In genomic region chr1:179761296-179761695, GRCh38 we compare ENCODE assay signal across 26 cellular contexts. TPM values are rescaled to one million over a fixed set of nuclear protein-coding genes. Genes with fewer than 3 reads are reported as not detected.
DNase-seq lines count a peak whose midpoint lies in the region; ATAC-seq and TF ChIP-seq lines count a peak whose summit lies in the region.
"Had no signal": no experiment of that assay in that cellular context is flagged by ENCODE, and none has a peak within 500 bp of the region (broad histone marks: within the 10 kb centered on the region; RNA-seq: fewer than 3 reads in every experiment).

No MANE protein-coding gene starts in this region.

- no peak overlapping the region for H2AFZ ChIP-seq in trophoblast cell (ENCODE audit: insufficient read depth, low read length, poor library complexity)
- H2AFZ ChIP-seq: GM23248 had no signal

- H3K27me3 ChIP-seq in BE2C: no peaks in the 10 kb centered on the region
- no peaks in the 10 kb centered on the region for H3K27me3 ChIP-seq in SJCRH30
- H3K27me3 ChIP-seq in trophoblast cell (ENCODE audit: insufficient read depth, low read length): no peaks in the 10 kb centered on the region
- H3K27me3 ChIP-seq in upper lobe of right lung: no peaks in the 10 kb centered on the region
- H3K27me3 ChIP-seq: BLaER1 treated with 17β-estradiol and CSF1 and Interleukin-3, amounts not matched to agents 10 nM and 100 nM had no signal

- ATAC-seq in upper lobe of right lung: no peak
- ATAC-seq: K562, PC-3, Right ventricle myocardium inferior had no signal

- H3K4me3 ChIP-seq in BE2C (ENCODE audit: low read depth, low read length): peak overlapping the region; percentile 28
- peak overlapping the region; percentile 29 for H3K4me3 ChIP-seq in SJCRH30
- no peak overlapping the region for H3K4me3 ChIP-seq in mesodermal cell (ENCODE audit: extremely low read depth, insufficient read depth, low read length, poor library complexity, severe bottlenecking)
- H3K4me3 ChIP-seq in trophoblast cell (ENCODE audit: low read depth, low read length): no peak overlapping the region
- H3K4me3 ChIP-seq in upper lobe of right lung: no peak overlapping the region
- H3K4me3 ChIP-seq: BLaER1 treated with 17β-estradiol and CSF1 and Interleukin-3, amounts not matched to agents 10 nM and 100 nM; GM23248; K562; SJSA1 had no signal

- no peak overlapping the region for H3K4ac ChIP-seq in trophoblast cell (ENCODE audit: low read depth, low read length)

- no peak overlapping the region for H3K14ac ChIP-seq in trophoblast cell (ENCODE audit: low read length)

- H4K91ac ChIP-seq in trophoblast cell (ENCODE audit: low read depth, low read length): no peak overlapping the region

- intact Hi-C loops in upper lobe of right lung (cut with DNase I): no loop called here

- H3K79me1 ChIP-seq in trophoblast cell (ENCODE audit: low read length): no peaks in the 10 kb centered on the region

- H3K27ac ChIP-seq in SJCRH30 (peak overlapping the region; percentile 84), mesodermal cell (ENCODE audit: low read depth, low read length, severe bottlenecking) (peak overlapping the region; percentile 13), trophoblast cell (ENCODE audit: low read depth, low read length) (no peak overlapping the region), upper lobe of right lung (no peak overlapping the region)
- H3K27ac ChIP-seq: BLaER1 treated with 17β-estradiol and CSF1 and Interleukin-3, amounts not matched to agents 10 nM and 100 nM; GM23248; SJSA1 had no signal

- WGBS in mesodermal cell (ENCODE audit: insufficient coverage in 2 of 2), 2 experiments: 81 to 93% methylated on average over 6 to 7 of the region's 8 CpGs
- WGBS in trophoblast cell (ENCODE audit: extremely low coverage, insufficient coverage, insufficient read length): no CpG with 5 or more reads among the region's 8 CpGs

- H3K18ac ChIP-seq in trophoblast cell (ENCODE audit: low read length): no peak overlapping the region

- H2AK5ac ChIP-seq in trophoblast cell (ENCODE audit: low read length): no peak overlapping the region

- H3K9me3 ChIP-seq in BE2C (no peaks in the 10 kb centered on the region), SJCRH30 (replicated peaks) (no peaks in the 10 kb centered on the region), mesodermal cell (ENCODE audit: control insufficient read depth, low read length) (no peaks in the 10 kb centered on the region), trophoblast cell (ENCODE audit: insufficient read depth, low read depth, low read length) (no peaks in the 10 kb centered on the region), upper lobe of right lung (no peaks in the 10 kb centered on the region)
- H3K9me3 ChIP-seq: BLaER1 treated with 17β-estradiol and CSF1 and Interleukin-3, amounts not matched to agents 10 nM and 100 nM; SJSA1 had no signal

- no peak overlapping the region for H2BK5ac ChIP-seq in trophoblast cell (ENCODE audit: low read depth, low read length, poor library complexity)

- peaks cover 55% of the 10 kb centered on the region for H3K36me3 ChIP-seq in BE2C
- H3K36me3 ChIP-seq in SJCRH30: no peaks in the 10 kb centered on the region
- no peaks in the 10 kb centered on the region for H3K36me3 ChIP-seq in mesodermal cell (ENCODE audit: control insufficient read depth, insufficient read depth, low read length)
- H3K36me3 ChIP-seq in trophoblast cell (ENCODE audit: control insufficient read depth in 1 of 2, insufficient read depth in 2 of 2, low read length in 2 of 2): no peaks in the 10 kb centered on the region
- no peaks in the 10 kb centered on the region for H3K36me3 ChIP-seq in upper lobe of right lung
- H3K36me3 ChIP-seq: BLaER1 treated with 17β-estradiol and CSF1 and Interleukin-3, amounts not matched to agents 10 nM and 100 nM; SJSA1 had no signal

- no peak overlapping the region for H3K23ac ChIP-seq in trophoblast cell (ENCODE audit: low read length)

- peaks cover 39% of the 10 kb centered on the region for H3K4me1 ChIP-seq in BE2C
- peaks cover 15% of the 10 kb centered on the region for H3K4me1 ChIP-seq in SJCRH30
- H3K4me1 ChIP-seq in mesodermal cell (ENCODE audit: control insufficient read depth, insufficient read depth, low read length, poor library complexity, severe bottlenecking): peaks cover 8% of the 10 kb centered on the region
- H3K4me1 ChIP-seq in trophoblast cell (ENCODE audit: control insufficient read depth in 1 of 2, insufficient read depth in 2 of 2, low read length in 2 of 2): no peaks in the 10 kb centered on the region
- H3K4me1 ChIP-seq in upper lobe of right lung: no peaks in the 10 kb centered on the region
- H3K4me1 ChIP-seq: BLaER1 treated with 17β-estradiol and CSF1 and Interleukin-3, amounts not matched to agents 10 nM and 100 nM; SJSA1 had no signal

- DNase-seq in BE2C: peak; percentile 76
- peak; percentile 64 to 80 for DNase-seq in SJCRH30
- DNase-seq in trophoblast cell: peak; percentile 19 to 61
- no peak for DNase-seq in upper lobe of right lung
- no peak for DNase-seq in SKM-1 (lab: John Stamatoyannopoulos, UW; ENCODE audit: unreplicated experiment)
- DNase-seq in occipital lobe (lab: John Stamatoyannopoulos, UW): no peak
- DNase-seq: CD4-positive, alpha-beta T cell; COR-L47; DMS53; GM23248; H7; Kasumi-1; MV-4-11; NCI-H2029; NCI-H526 treated with DMSO at 0.1 percent for 48 hours; NK-92 treated with Interleukin-12 subunit alpha and Interleukin-12 subunit beta, amount 100 ng/mL, for 24 hours; PC-3 had no signal

- H4K12ac ChIP-seq in trophoblast cell (ENCODE audit: low read depth, low read length): no peak overlapping the region

- H2BK120ac ChIP-seq in trophoblast cell (ENCODE audit: insufficient read depth, low read length, poor library complexity): no peak overlapping the region

- H4K8ac ChIP-seq in trophoblast cell (ENCODE audit: low read depth, low read length): no peak overlapping the region

- H2BK12ac ChIP-seq in trophoblast cell (ENCODE audit: low read length): no peak overlapping the region

- TF ChIP-seq CTCF in BE2C (IDR thresholded peaks at IDR 0.05; ENCODE audit: low read depth, low read length) (no peak), upper lobe of right lung (IDR thresholded peaks at IDR 0.05) (no peak)

- no peak overlapping the region for H3K9ac ChIP-seq in trophoblast cell (ENCODE audit: low read length)
- H3K9ac ChIP-seq: BLaER1 treated with 17β-estradiol and CSF1 and Interleukin-3, amounts not matched to agents 10 nM and 100 nM; GM23248 had no signal

- H3K79me2 ChIP-seq in trophoblast cell (ENCODE audit: control insufficient read depth, insufficient read depth, low read length, poor library complexity): no peaks in the 10 kb centered on the region

- H3K4me2 ChIP-seq in trophoblast cell (ENCODE audit: low read length): no peak overlapping the region
- H3K4me2 ChIP-seq: BLaER1 treated with 17β-estradiol and CSF1 and Interleukin-3, amounts not matched to agents 10 nM and 100 nM had no signal

RNA-seq across cellular contexts. Expression of gene FAM163A, which starts 18.2 kb away (rescaled TPM):
- polyA plus RNA-seq in BE2C (2012; ENCODE audit: insufficient read depth, insufficient read length, low read depth): 46.9 TPM
- total RNA-seq in SJCRH30 (2014; rRNA removed; shearing (Covaris generic)): not detected in 2 replicates
- polyA plus RNA-seq in mesodermal cell (2013, experiment 1 of 2): 0.11 TPM
- 0.35 TPM for polyA plus RNA-seq in mesodermal cell (2013, experiment 2 of 2)
- not detected in 2 replicates for polyA plus RNA-seq in trophoblast cell (2013)
- not detected for total RNA-seq in upper lobe of right lung
- total RNA-seq in occipital lobe: under 0.01 TPM
- total RNA-seq: Daoy, GM23248, HT-29, K562, PC-3, RPMI7951, SJSA1 had no signal
- polyA plus RNA-seq: AG04450, GM23248, K562 had no signal

Comparison
In these comparisons a context has a peak if more than half of its experiments do, and no peak if none do; other contexts are left out.
1. DNase-seq: peak in BE2C (single experiment), SJCRH30 (2 of 2) and trophoblast cell (2 of 2); none in upper lobe of right lung (single experiment), SKM-1 (single experiment) and occipital lobe (single experiment).
2. H3K4me3 ChIP-seq: peak in BE2C (single experiment) and SJCRH30 (single experiment); none in mesodermal cell (single experiment), trophoblast cell (single experiment) and upper lobe of right lung (single experiment).
3. H3K27ac ChIP-seq: peak in SJCRH30 (single experiment) and mesodermal cell (single experiment); none in trophoblast cell (single experiment) and upper lobe of right lung (single experiment).